1 cellular context compared by ENCODE assay signal in the genomic region with DNA sequence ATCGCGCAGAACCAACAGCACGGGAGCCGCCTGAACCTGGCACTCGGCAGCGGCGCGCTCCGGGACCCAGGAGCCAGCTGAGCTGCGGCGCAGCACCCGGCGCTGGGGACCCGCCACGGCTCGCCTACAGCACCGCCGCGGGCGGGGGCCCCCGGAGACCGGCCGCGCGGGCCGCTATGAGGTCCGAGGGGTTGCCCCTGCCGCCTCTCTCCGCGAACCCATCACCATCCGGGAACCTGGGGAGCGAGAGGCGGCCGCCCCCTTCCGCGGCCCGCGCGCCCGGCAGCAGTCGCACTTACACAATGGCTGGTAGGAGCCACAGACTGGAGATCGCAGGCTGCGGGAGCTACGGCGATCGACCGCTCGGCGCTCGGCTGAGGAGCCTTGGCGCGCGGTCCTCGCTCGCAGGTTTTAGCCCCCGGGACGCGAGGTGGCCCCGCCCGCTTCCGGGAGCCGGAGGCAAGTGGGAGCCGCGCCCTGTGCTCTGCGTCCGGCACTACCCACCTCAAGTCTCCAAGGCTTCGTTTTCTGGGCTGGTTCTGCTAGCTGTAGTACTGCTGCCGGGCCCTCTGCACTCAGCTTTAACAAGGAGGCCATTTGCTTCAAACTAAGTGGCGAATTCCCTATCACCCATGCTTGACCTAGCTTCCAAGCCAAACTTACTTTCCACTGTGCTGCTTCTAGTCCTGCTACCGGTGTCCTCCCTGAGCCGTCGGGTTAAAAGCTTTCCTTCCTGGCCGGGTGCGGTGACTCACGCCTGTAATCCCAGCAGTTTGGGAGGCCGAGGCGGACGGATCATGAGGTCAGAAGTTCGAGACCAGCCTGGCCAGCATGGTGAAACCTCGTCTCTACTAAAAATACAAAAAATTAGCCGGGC.
TF ChIP-seq lines count a peak whose summit lies in the region.

A gene (minus strand): TSS at position 386 of the 877 bp plus-strand sequence. CDS start 451 bp downstream, outside the sequence.

TF ChIP-seq in GM12878, 131 proteins besides CTCF, POLR2A, EP300 and RAD21 (continued from another document and continues in another):
- TF ChIP-seq, protein P1, sequence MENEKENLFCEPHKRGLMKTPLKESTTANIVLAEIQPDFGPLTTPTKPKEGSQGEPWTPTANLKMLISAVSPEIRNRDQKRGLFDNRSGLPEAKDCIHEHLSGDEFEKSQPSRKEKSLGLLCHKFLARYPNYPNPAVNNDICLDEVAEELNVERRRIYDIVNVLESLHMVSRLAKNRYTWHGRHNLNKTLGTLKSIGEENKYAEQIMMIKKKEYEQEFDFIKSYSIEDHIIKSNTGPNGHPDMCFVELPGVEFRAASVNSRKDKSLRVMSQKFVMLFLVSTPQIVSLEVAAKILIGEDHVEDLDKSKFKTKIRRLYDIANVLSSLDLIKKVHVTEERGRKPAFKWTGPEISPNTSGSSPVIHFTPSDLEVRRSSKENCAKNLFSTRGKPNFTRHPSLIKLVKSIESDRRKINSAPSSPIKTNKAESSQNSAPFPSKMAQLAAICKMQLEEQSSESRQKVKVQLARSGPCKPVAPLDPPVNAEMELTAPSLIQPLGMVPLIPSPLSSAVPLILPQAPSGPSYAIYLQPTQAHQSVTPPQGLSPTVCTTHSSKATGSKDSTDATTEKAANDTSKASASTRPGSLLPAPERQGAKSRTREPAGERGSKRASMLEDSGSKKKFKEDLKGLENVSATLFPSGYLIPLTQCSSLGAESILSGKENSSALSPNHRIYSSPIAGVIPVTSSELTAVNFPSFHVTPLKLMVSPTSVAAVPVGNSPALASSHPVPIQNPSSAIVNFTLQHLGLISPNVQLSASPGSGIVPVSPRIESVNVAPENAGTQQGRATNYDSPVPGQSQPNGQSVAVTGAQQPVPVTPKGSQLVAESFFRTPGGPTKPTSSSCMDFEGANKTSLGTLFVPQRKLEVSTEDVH (IDR thresholded peaks at IDR 0.05; ENCODE audit: low read depth, partially characterized antibody), result no peak
- TF ChIP-seq TCF7 (IDR thresholded peaks at IDR 0.05; ENCODE audit: borderline replicate concordance) (no peak), EED (IDR thresholded peaks at IDR 0.05; ENCODE audit: low read depth) (no peak), ZNF384 (IDR thresholded peaks at IDR 0.05; ENCODE audit: borderline replicate concordance, low read depth, low read length) (no peak), BRCA1 (IDR thresholded peaks at IDR 0.05; ENCODE audit: low read depth, low read length) (no peak), NRF1 (conservative IDR thresholded peaks at IDR 0.05; ENCODE audit: low read depth, low read length) (no peak), MTA2 (IDR thresholded peaks at IDR 0.05; ENCODE audit: low read depth) (no peak), MYB (IDR thresholded peaks at IDR 0.05; ENCODE audit: borderline replicate concordance, low read depth, low read length) (no peak), TAF1 (IDR thresholded peaks at IDR 0.05; ENCODE audit: borderline replicate concordance, low read depth, low read length) (peak; percentile 87), PAX8 (IDR thresholded peaks at IDR 0.05) (no peak), SREBF2 (IDR thresholded peaks at IDR 0.05; ENCODE audit: low read length) (no peak), SRF (IDR thresholded peaks at IDR 0.05; ENCODE audit: low read depth in 2 of 2, low read length in 2 of 2) (peak; percentile 90 to 98), CBFB (IDR thresholded peaks at IDR 0.05; ENCODE audit: low read depth) (0 out of 2 replicates have a peak, but pooled peaks have one; percentile 59), TCF12 (IDR thresholded peaks at IDR 0.05; ENCODE audit: low read depth, low read length) (no peak; the same call in 1 of the 2 replicates), FOXK2 (IDR thresholded peaks at IDR 0.05) (no peak), JUNB (IDR thresholded peaks at IDR 0.05) (no peak), HCFC1 (IDR thresholded peaks at IDR 0.05; ENCODE audit: low read length) (peak; percentile 62), SMAD1 (IDR thresholded peaks at IDR 0.05; ENCODE audit: low read depth, partially characterized antibody) (no peak), SREBF1 (IDR thresholded peaks at IDR 0.05; ENCODE audit: low read length) (no peak), LARP7 (IDR thresholded peaks at IDR 0.05) (no peak; the same call in none of the 2 replicates), RFX5 (IDR thresholded peaks at IDR 0.05; ENCODE audit: low read depth, low read length) (peak; percentile 43; the same call in 1 of the 2 replicates), ATF7 (IDR thresholded peaks at IDR 0.05; ENCODE audit: low read depth) (no peak), BCL11A (IDR thresholded peaks at IDR 0.05; ENCODE audit: low read depth, low read length) (no peak), ZSCAN29 (IDR thresholded peaks at IDR 0.05) (no peak), SUZ12 (IDR thresholded peaks at IDR 0.05; ENCODE audit: unreplicated experiment) (no peak), RB1 (IDR thresholded peaks at IDR 0.05; ENCODE audit: borderline replicate concordance) (no peak), ZZZ3 (IDR thresholded peaks at IDR 0.05; ENCODE audit: control insufficient read depth, insufficient read length, low read depth) (no peak), TCF3 (IDR thresholded peaks at IDR 0.05; ENCODE audit: borderline replicate concordance, insufficient read depth, low read depth, low read length) (no peak), EGR1 (IDR thresholded peaks at IDR 0.05; ENCODE audit: borderline replicate concordance in 1 of 2, low read depth in 2 of 2, low read length in 2 of 2) (no peak; a peak in 1 of 3 replicates), MTA3 (IDR thresholded peaks at IDR 0.05; ENCODE audit: borderline replicate concordance, low read length) (no peak), FOS (IDR thresholded peaks at IDR 0.05; ENCODE audit: borderline replicate concordance, extremely low read depth, insufficient read length) (no peak), SPI1 (IDR thresholded peaks at IDR 0.05; ENCODE audit: borderline replicate concordance, insufficient read depth, low read depth, low read length) (no peak), SMARCA5 (IDR thresholded peaks at IDR 0.05) (no peak), CREM (IDR thresholded peaks at IDR 0.05; ENCODE audit: low read depth) (peak; percentile 62; the same call in 1 of the 2 replicates), YBX1 (IDR thresholded peaks at IDR 0.05) (no peak)
- TF ChIP-seq, protein P2, sequence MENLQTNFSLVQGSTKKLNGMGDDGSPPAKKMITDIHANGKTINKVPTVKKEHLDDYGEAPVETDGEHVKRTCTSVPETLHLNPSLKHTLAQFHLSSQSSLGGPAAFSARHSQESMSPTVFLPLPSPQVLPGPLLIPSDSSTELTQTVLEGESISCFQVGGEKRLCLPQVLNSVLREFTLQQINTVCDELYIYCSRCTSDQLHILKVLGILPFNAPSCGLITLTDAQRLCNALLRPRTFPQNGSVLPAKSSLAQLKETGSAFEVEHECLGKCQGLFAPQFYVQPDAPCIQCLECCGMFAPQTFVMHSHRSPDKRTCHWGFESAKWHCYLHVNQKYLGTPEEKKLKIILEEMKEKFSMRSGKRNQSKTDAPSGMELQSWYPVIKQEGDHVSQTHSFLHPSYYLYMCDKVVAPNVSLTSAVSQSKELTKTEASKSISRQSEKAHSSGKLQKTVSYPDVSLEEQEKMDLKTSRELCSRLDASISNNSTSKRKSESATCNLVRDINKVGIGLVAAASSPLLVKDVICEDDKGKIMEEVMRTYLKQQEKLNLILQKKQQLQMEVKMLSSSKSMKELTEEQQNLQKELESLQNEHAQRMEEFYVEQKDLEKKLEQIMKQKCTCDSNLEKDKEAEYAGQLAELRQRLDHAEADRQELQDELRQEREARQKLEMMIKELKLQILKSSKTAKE (IDR thresholded peaks at IDR 0.05; ENCODE audit: low read depth, poor library complexity, severe bottlenecking), result no peak
- TF ChIP-seq, protein P3, sequence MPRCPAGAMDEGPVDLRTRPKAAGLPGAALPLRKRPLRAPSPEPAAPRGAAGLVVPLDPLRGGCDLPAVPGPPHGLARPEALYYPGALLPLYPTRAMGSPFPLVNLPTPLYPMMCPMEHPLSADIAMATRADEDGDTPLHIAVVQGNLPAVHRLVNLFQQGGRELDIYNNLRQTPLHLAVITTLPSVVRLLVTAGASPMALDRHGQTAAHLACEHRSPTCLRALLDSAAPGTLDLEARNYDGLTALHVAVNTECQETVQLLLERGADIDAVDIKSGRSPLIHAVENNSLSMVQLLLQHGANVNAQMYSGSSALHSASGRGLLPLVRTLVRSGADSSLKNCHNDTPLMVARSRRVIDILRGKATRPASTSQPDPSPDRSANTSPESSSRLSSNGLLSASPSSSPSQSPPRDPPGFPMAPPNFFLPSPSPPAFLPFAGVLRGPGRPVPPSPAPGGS (IDR thresholded peaks at IDR 0.05; ENCODE audit: borderline replicate concordance, insufficient read depth, low read depth, low read length, poor library complexity, severe bottlenecking), result no peak
- TF ChIP-seq, protein P4, sequence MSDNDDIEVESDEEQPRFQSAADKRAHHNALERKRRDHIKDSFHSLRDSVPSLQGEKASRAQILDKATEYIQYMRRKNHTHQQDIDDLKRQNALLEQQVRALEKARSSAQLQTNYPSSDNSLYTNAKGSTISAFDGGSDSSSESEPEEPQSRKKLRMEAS (IDR thresholded peaks at IDR 0.05; ENCODE audit: low read depth, low read length), result peak; percentile 68
- TF ChIP-seq, protein P5, sequence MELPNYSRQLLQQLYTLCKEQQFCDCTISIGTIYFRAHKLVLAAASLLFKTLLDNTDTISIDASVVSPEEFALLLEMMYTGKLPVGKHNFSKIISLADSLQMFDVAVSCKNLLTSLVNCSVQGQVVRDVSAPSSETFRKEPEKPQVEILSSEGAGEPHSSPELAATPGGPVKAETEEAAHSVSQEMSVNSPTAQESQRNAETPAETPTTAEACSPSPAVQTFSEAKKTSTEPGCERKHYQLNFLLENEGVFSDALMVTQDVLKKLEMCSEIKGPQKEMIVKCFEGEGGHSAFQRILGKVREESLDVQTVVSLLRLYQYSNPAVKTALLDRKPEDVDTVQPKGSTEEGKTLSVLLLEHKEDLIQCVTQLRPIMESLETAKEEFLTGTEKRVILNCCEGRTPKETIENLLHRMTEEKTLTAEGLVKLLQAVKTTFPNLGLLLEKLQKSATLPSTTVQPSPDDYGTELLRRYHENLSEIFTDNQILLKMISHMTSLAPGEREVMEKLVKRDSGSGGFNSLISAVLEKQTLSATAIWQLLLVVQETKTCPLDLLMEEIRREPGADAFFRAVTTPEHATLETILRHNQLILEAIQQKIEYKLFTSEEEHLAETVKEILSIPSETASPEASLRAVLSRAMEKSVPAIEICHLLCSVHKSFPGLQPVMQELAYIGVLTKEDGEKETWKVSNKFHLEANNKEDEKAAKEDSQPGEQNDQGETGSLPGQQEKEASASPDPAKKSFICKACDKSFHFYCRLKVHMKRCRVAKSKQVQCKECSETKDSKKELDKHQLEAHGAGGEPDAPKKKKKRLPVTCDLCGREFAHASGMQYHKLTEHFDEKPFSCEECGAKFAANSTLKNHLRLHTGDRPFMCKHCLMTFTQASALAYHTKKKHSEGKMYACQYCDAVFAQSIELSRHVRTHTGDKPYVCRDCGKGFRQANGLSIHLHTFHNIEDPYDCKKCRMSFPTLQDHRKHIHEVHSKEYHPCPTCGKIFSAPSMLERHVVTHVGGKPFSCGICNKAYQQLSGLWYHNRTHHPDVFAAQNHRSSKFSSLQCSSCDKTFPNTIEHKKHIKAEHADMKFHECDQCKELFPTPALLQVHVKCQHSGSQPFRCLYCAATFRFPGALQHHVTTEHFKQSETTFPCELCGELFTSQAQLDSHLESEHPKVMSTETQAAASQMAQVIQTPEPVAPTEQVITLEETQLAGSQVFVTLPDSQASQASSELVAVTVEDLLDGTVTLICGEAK (IDR thresholded peaks at IDR 0.05; ENCODE audit: borderline replicate concordance), result peak; percentile 50; the same call in 1 of the 2 replicates
- TF ChIP-seq, protein P6, sequence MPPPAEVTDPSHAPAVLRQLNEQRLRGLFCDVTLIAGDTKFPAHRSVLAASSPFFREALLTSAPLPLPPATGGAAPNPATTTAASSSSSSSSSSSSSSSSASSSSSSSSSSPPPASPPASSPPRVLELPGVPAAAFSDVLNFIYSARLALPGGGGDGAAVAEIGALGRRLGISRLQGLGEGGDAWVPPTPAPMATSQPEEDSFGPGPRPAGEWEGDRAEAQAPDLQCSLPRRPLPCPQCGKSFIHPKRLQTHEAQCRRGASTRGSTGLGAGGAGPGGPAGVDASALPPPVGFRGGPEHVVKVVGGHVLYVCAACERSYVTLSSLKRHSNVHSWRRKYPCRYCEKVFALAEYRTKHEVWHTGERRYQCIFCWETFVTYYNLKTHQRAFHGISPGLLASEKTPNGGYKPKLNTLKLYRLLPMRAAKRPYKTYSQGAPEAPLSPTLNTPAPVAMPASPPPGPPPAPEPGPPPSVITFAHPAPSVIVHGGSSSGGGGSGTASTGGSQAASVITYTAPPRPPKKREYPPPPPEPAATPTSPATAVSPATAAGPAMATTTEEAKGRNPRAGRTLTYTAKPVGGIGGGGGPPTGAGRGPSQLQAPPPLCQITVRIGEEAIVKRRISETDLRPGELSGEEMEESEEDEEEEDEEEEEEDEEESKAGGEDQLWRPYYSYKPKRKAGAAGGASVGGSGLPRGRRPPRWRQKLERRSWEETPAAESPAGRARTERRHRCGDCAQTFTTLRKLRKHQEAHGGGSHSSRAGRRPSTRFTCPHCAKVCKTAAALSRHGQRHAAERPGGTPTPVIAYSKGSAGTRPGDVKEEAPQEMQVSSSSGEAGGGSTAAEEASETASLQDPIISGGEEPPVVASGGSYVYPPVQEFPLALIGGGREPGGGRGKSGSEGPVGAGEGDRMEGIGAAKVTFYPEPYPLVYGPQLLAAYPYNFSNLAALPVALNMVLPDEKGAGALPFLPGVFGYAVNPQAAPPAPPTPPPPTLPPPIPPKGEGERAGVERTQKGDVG (CRISPR knock-in tag; IDR thresholded peaks at IDR 0.05), result no peak
- TF ChIP-seq, protein P7, sequence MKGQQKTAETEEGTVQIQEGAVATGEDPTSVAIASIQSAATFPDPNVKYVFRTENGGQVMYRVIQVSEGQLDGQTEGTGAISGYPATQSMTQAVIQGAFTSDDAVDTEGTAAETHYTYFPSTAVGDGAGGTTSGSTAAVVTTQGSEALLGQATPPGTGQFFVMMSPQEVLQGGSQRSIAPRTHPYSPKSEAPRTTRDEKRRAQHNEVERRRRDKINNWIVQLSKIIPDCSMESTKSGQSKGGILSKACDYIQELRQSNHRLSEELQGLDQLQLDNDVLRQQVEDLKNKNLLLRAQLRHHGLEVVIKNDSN (IDR thresholded peaks at IDR 0.05; ENCODE audit: borderline replicate concordance, extremely low read length, insufficient read depth, low read depth, low read length), result no peak
- TF ChIP-seq, protein P8, sequence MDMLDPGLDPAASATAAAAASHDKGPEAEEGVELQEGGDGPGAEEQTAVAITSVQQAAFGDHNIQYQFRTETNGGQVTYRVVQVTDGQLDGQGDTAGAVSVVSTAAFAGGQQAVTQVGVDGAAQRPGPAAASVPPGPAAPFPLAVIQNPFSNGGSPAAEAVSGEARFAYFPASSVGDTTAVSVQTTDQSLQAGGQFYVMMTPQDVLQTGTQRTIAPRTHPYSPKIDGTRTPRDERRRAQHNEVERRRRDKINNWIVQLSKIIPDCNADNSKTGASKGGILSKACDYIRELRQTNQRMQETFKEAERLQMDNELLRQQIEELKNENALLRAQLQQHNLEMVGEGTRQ (IDR thresholded peaks at IDR 0.05; ENCODE audit: borderline replicate concordance, low read depth, low read length), result no peak
